Comparison of ENCODE assay signal across 9 cellular contexts in the genomic region with DNA sequence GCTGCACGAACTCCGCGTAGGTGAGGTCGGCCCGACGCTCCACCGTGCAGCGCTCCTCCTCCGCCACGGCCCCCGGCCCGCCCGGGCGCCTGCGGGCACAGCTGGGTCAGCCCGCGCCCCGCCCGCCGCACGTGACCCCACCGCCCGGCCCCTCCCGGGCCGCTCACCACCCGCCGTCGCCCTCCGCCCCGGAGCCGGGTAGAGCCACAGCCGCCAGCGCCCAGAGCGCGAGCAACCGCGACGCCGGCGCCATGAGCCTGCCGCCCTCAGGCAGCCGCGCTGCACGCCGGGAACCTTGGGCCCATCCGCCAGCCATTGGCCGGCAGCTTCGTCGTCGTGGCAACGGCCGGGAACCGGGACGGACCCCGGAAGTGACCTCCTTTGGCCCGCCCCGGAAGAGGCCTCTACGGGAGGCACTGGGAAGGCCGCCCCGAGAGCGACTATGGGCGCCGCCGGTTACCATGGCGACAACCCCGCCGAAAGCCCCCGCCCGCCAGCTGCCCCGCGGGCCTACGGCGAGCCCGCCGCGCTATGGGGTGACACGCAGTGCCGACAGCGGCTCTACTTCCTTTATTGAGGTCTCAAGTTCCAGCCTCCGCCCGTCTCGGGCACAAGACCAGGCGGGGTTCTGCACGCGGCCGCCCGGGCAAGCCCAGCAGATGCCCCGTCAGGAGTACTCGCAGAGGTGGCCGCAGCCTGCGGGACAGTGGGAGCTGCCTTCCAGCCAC. TPM values are rescaled to one million over a fixed set of nuclear protein-coding genes. Genes with fewer than 3 reads are reported as not detected.
DNase-seq lines count a peak whose midpoint lies in the region; ATAC-seq, FAIRE-seq and TF ChIP-seq lines count a peak whose summit lies in the region.
"Had no signal": no experiment of that assay in that cellular context is flagged by ENCODE, and none has a peak within 500 bp of the region (broad histone marks: within the 10 kb centered on the region; RNA-seq: fewer than 3 reads in every experiment).

TSS of gene JMJD8 (minus strand) at position 268 of the 728 bp plus-strand sequence. CDS start at position 253, 15 bp downstream.

- TF ChIP-seq POLR2A in HepG2 (IDR thresholded peaks at IDR 0.05; ENCODE audit: insufficient read depth in 1 of 2, low read depth in 2 of 2, low read length in 2 of 2): no peak

- WGBS in HepG2 (ENCODE audit: low lambda C conversion rate): 98% methylated on average over 67 of the region's 91 CpGs

- H3K4me3 Mint-ChIP-seq in dendritic cell treated with granulocyte-macrophage colony-stimulating factor and Interleukin-4, amounts not matched to agents 40 ng/mL and 50 ng/mL, for 4 days: peak within 1 kb of the TSS; percentile 84

- intact Hi-C loops in dendritic cell treated with granulocyte-macrophage colony-stimulating factor and Interleukin-4, amounts not matched to agents 40 ng/mL and 50 ng/mL, for 4 days (cut with micrococcal nuclease): no loop called here
- intact Hi-C loops in HepG2 (cut with micrococcal nuclease; ENCODE audit: unreplicated experiment): no loop called here

- peaks cover 33 to 60% (median 44%) of the 10 kb centered on the region in 11 experiments for H3K36me3 ChIP-seq in BLaER1 treated with 17β-estradiol and CSF1 and Interleukin-3, amounts not matched to agents 10 nM and 100 nM
- peaks cover 11 to 20% of the 10 kb centered on the region in 2 experiments; a peak in 4 of 5 replicates for H3K36me3 ChIP-seq in HepG2 (replicated peaks in 1 of 2; ENCODE audit: control insufficient read depth in 1 of 2, insufficient read depth in 2 of 2, low read length in 2 of 2)

- peak within 1 kb of the TSS; percentile 95 to 99 (median 99) for H3K4me2 ChIP-seq in BLaER1 treated with 17β-estradiol and CSF1 and Interleukin-3, amounts not matched to agents 10 nM and 100 nM
- no peak within 1 kb of the TSS for H3K4me2 ChIP-seq in HepG2 (ENCODE audit: low read depth, low read length)

- H3K27me3 Mint-ChIP-seq in dendritic cell treated with granulocyte-macrophage colony-stimulating factor and Interleukin-4, amounts not matched to agents 40 ng/mL and 50 ng/mL, for 4 days: no peaks in the 10 kb centered on the region

- TF ChIP-seq EP300 in HepG2 (IDR thresholded peaks at IDR 0.05; ENCODE audit: low read depth in 2 of 2, low read length in 2 of 2): no peak
- no peak for TF ChIP-seq EP300 in HepG2 (CRISPR knock-in tag; IDR thresholded peaks at IDR 0.05; ENCODE audit: borderline replicate concordance)

- CTCF ChIA-PET in HepG2 (lab: Yijun Ruan, JAX; ENCODE audit: low intra/inter-chr PET ratio, low total read pairs): no interaction called here

- peaks cover 18% of the 10 kb centered on the region for H3K79me2 ChIP-seq in HepG2 (ENCODE audit: insufficient read depth, low read length)

- peak; percentile 79 for ATAC-seq in GM19351 (IDR thresholded peaks at IDR 0.05; ENCODE audit: unreplicated experiment)
- ATAC-seq in HG03520 (IDR thresholded peaks at IDR 0.05; ENCODE audit: unreplicated experiment): peak; percentile 69
- no peak for ATAC-seq in HepG2

- H4K20me1 ChIP-seq in BLaER1 treated with 17β-estradiol and CSF1 and Interleukin-3, amounts not matched to agents 10 nM and 100 nM: peaks cover 26 to 58% (median 36%) of the 10 kb centered on the region in 11 experiments; a peak in 21 of 22 replicates
- H4K20me1 ChIP-seq in HepG2 (ENCODE audit: insufficient read depth, low read length): 0 out of 2 replicates have a peak, but pooled peaks cover 3% of the 10 kb centered on the region

- H3K27me3 ChIP-seq in BLaER1 treated with 17β-estradiol and CSF1 and Interleukin-3, amounts not matched to agents 10 nM and 100 nM: no peaks in the 10 kb centered on the region
- no peaks in the 10 kb centered on the region; a peak in 1 of 5 replicates for H3K27me3 ChIP-seq in HepG2 (ENCODE audit: control insufficient read depth in 1 of 2, insufficient read depth in 2 of 2, low read length in 2 of 2)

- in situ Hi-C loops in HepG2 (cut with HindIII; ENCODE audit: extremely low pct_ligation_motif_present, low pct_unique_long_range_greater_than_20kb): no loop called here

- H3K27ac ChIP-seq in BLaER1 treated with 17β-estradiol and CSF1 and Interleukin-3, amounts not matched to agents 10 nM and 100 nM: peak within 1 kb of the TSS; percentile 58 to 85 (median 78)
- no peak within 1 kb of the TSS for H3K27ac ChIP-seq in HepG2 (ENCODE audit: extremely low read length, insufficient read depth, low read length)

- H2AFZ ChIP-seq in HepG2 (ENCODE audit: low read length): no peak within 1 kb of the TSS

- POLR2A ChIA-PET in HepG2 (lab: Yijun Ruan, JAX): no interaction called here

- no peak for TF ChIP-seq CTCF in HepG2 (CRISPR knock-in tag; IDR thresholded peaks at IDR 0.05)

- H3K9ac ChIP-seq in BLaER1 treated with 17β-estradiol and CSF1 and Interleukin-3, amounts not matched to agents 10 nM and 100 nM: peak within 1 kb of the TSS; percentile 84 to 96 (median 87)
- H3K9ac ChIP-seq in HepG2 (ENCODE audit: insufficient read depth, low read depth, low read length): no peak within 1 kb of the TSS

- H3K4me1 ChIP-seq in BLaER1 treated with 17β-estradiol and CSF1 and Interleukin-3, amounts not matched to agents 10 nM and 100 nM: peaks cover 49 to 72% (median 58%) of the 10 kb centered on the region in 10 experiments
- H3K4me1 ChIP-seq in HepG2 (ENCODE audit: insufficient read depth, low read length): peaks cover 23% of the 10 kb centered on the region

- peaks cover 71% of the 10 kb centered on the region for H3K36me3 Mint-ChIP-seq in dendritic cell treated with granulocyte-macrophage colony-stimulating factor and Interleukin-4, amounts not matched to agents 40 ng/mL and 50 ng/mL, for 4 days (ENCODE audit: low read depth)

- peak within 1 kb of the TSS; percentile 64 to 98 (median 80) for H3K4me3 ChIP-seq in BLaER1 treated with 17β-estradiol and CSF1 and Interleukin-3, amounts not matched to agents 10 nM and 100 nM
- no peak within 1 kb of the TSS for H3K4me3 ChIP-seq in HepG2 (replicated peaks in 1 of 3; ENCODE audit: insufficient read depth in 1 of 3, low read depth in 2 of 3, low read length in 3 of 3)

- no TSS peak for BruUV-seq in HepG2 (replicated peaks; lab: Mats Ljungman, UMichigan)

- H3K27ac Mint-ChIP-seq in dendritic cell treated with granulocyte-macrophage colony-stimulating factor and Interleukin-4, amounts not matched to agents 40 ng/mL and 50 ng/mL, for 4 days: peak within 1 kb of the TSS; percentile 87

- H3K9me3 ChIP-seq in BLaER1 treated with 17β-estradiol and CSF1 and Interleukin-3, amounts not matched to agents 10 nM and 100 nM (replicated peaks in 1 of 11): no peaks in the 10 kb centered on the region
- H3K9me3 ChIP-seq in HepG2 (ENCODE audit: low read length): no peaks in the 10 kb centered on the region

- DNase-seq in NCI-H748 treated with DMSO at 0.1 percent for 48 hours (lab: John Stamatoyannopoulos, UW) (peak; percentile 72), HepG2 (ENCODE audit: low spot score) (no peak)
- peak; percentile 93 to 95 for DNase-seq in activated CD4-positive, alpha-beta T cell treated with anti-CD3 and anti-CD28 coated beads, Interleukin-2, amount 50 U/mL, for 4 hours
- DNase-seq in stimulated activated CD4-positive, alpha-beta T cell treated with anti-CD3 and anti-CD28 coated beads, Interleukin-2, amount 100 ng/mL, for 4 hours (ENCODE audit: low read depth): peak; percentile 95

- H3K4me1 Mint-ChIP-seq in dendritic cell treated with granulocyte-macrophage colony-stimulating factor and Interleukin-4, amounts not matched to agents 40 ng/mL and 50 ng/mL, for 4 days (ENCODE audit: low read depth): peaks cover 72% of the 10 kb centered on the region

- no peak for TF ChIP-seq RAD21 in HepG2 (CRISPR knock-in tag; IDR thresholded peaks at IDR 0.05)

- H3K9me3 Mint-ChIP-seq in dendritic cell treated with granulocyte-macrophage colony-stimulating factor and Interleukin-4, amounts not matched to agents 40 ng/mL and 50 ng/mL, for 4 days: no peaks in the 10 kb centered on the region

- FAIRE-seq in HepG2 (lab: Jason Lieb, UNC): no peak
- FAIRE-seq: TTC549 had no signal

TF ChIP-seq in HepG2, 621 proteins besides CTCF, POLR2A, EP300 and RAD21 (continues in another document):
- peak; percentile 15 for TF ChIP-seq RBFOX2 (IDR thresholded peaks at IDR 0.05; ENCODE audit: low read depth, low read length)
- TF ChIP-seq, protein P1, sequence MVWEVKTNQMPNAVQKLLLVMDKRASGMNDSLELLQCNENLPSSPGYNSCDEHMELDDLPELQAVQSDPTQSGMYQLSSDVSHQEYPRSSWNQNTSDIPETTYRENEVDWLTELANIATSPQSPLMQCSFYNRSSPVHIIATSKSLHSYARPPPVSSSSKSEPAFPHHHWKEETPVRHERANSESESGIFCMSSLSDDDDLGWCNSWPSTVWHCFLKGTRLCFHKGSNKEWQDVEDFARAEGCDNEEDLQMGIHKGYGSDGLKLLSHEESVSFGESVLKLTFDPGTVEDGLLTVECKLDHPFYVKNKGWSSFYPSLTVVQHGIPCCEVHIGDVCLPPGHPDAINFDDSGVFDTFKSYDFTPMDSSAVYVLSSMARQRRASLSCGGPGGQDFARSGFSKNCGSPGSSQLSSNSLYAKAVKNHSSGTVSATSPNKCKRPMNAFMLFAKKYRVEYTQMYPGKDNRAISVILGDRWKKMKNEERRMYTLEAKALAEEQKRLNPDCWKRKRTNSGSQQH (CRISPR knock-in tag; IDR thresholded peaks at IDR 0.05; ENCODE audit: low read depth): no peak
- no peak for TF ChIP-seq RFXANK (CRISPR knock-in tag; IDR thresholded peaks at IDR 0.05)

RNA-seq across cellular contexts. Expression of gene JMJD8, which starts in this region (rescaled TPM):
- 0.55 and 2.6 TPM in 2 replicates for total RNA-seq in HepG2 (2016; rRNA removed; fragmentation: Illumina TruSeq; extraction: Trizol)
- 0.40 and 0.88 TPM in 2 replicates for total RNA-seq in HepG2 (2016; cell fraction: cytosol; rRNA removed; fragmentation: Illumina TruSeq; extraction: Trizol; ENCODE audit: low read depth)
- total RNA-seq in HepG2 (2016; cell fraction: insoluble cytoplasmic fraction; rRNA removed; fragmentation: Illumina TruSeq; extraction: Trizol): 0.77 and 3.8 TPM in 2 replicates
- total RNA-seq in HepG2 (2016; cell fraction: membrane; rRNA removed; fragmentation: Illumina TruSeq; extraction: Trizol): 1.2 and 1.4 TPM in 2 replicates
- total RNA-seq in HepG2 (2016; cell fraction: nucleus; rRNA removed; fragmentation: Illumina TruSeq; extraction: Trizol): 5.1 and 7.1 TPM in 2 replicates
- 11.8 and 17.3 TPM in 2 replicates for polyA plus RNA-seq in HepG2 (2011; rRNA removed)
- polyA plus RNA-seq in HepG2 (2011; cell fraction: cytosol; rRNA removed): 4.0 and 8.1 TPM in 2 replicates
- 157 and 173 TPM in 2 replicates for polyA plus RNA-seq in HepG2 (2011; cell fraction: nucleus; rRNA removed)
- 6.9 and 9.3 TPM in 2 replicates for polyA plus RNA-seq in HepG2 (2012)
- polyA plus RNA-seq in HepG2 (2016; cell fraction: cytosol; fragmentation: Illumina TruSeq; extraction: Trizol; ENCODE audit: low read depth): 0.87 and 1.2 TPM in 2 replicates
- polyA plus RNA-seq in HepG2 (2016; cell fraction: insoluble cytoplasmic fraction; fragmentation: Illumina TruSeq; extraction: Trizol; ENCODE audit: low read depth): 1.8 and 2.0 TPM in 2 replicates
- polyA plus RNA-seq in HepG2 (2016; cell fraction: membrane; fragmentation: Illumina TruSeq; extraction: Trizol; ENCODE audit: low read depth): 1.7 TPM in 2 replicates
- 33.6 and 33.9 TPM in 2 replicates for polyA plus RNA-seq in HepG2 (2016; cell fraction: nucleus; fragmentation: Illumina TruSeq; extraction: Trizol; ENCODE audit: insufficient read depth, low read depth)
- polyA minus RNA-seq in HepG2 (2011; rRNA and poly(A)+ RNA removed; ENCODE audit: low replicate concordance): 2.1 and 48.1 TPM in 2 replicates
- polyA minus RNA-seq in HepG2 (2011; cell fraction: cytosol; rRNA and poly(A)+ RNA removed): 1.9 and 3.5 TPM in 2 replicates
- 6.3 and 7.6 TPM in 2 replicates for polyA minus RNA-seq in HepG2 (2011; cell fraction: nucleus; rRNA and poly(A)+ RNA removed)

Comparison
In these comparisons a context has a peak if more than half of its experiments do, and no peak if none do; other contexts are left out.
1. H3K4me3 ChIP-seq: peak in BLaER1 treated with 17β-estradiol and CSF1 and Interleukin-3, amounts not matched to agents 10 nM and 100 nM (10 of 10); none in HepG2 (0 of 3).